In genomic region chr22:24350627-24351026, GRCh38 we compare ENCODE assay signal across 9 cellular contexts.
"Had no signal": no experiment of that assay in that cellular context is flagged by ENCODE, and none has a peak within 500 bp of the region (broad histone marks: within the 10 kb centered on the region; RNA-seq: fewer than 3 reads in every experiment).

No MANE protein-coding gene starts in this region.

- H3K4me3 Mint-ChIP-seq: HFFc6, IgD-negative memory B cell had no signal

- H3K4me3 ChIP-seq: GM23248, HAP-1 had no signal

- H3K27ac ChIP-seq: GM23248, HL-60 had no signal

- DNase-seq: GM23248, GOT3, H7, HFFc6 had no signal

- H3K4me1 ChIP-seq: HAP-1 had no signal

- ATAC-seq: HCT116, HepG2 had no signal

- H3K27me3 Mint-ChIP-seq: IgD-negative memory B cell had no signal

- H3K27ac Mint-ChIP-seq: HFFc6, IgD-negative memory B cell had no signal

- H3K9me3 Mint-ChIP-seq: HFFc6 had no signal

- H3K9me3 ChIP-seq: HAP-1 had no signal
